ENCODE assay signal across 12 cellular contexts in genomic region chr6:158924499-158925455, GRCh38.
"Had no signal": no experiment of that assay in that cellular context is flagged by ENCODE, and none has a peak within 500 bp of the region (broad histone marks: within the 10 kb centered on the region; RNA-seq: fewer than 3 reads in every experiment).

No MANE protein-coding gene starts in this region.

- DNase-seq: activated CD4-positive, alpha-beta memory T cell treated with anti-CD3 and anti-CD28 coated beads for 36 hours; activated CD4-positive, alpha-beta T cell treated with anti-CD3 and anti-CD28 coated beads for 48 hours; activated naive CD4-positive, alpha-beta T cell treated with Interleukin-2 at 50 U/mL for 16 hours; activated T-cell treated with anti-CD3 and anti-CD28 coated beads, Interleukin-2, amount 50 U/mL, for 48 hours; left cardiac atrium; naive thymus-derived CD4-positive, alpha-beta T cell; stimulated activated CD4-positive, alpha-beta T cell treated with anti-CD3 and anti-CD28 coated beads, Interleukin-4, amount 100 ng/mL, for 4 hours; stimulated activated naive CD8-positive, alpha-beta T cell treated with anti-CD3 and anti-CD28 coated beads, Interleukin-15, Interleukin-2, amounts not matched to agents 100 U/mL and 50 U/mL, for 24 hours; T-helper 17 cell had no signal

- H3K36me3 Mint-ChIP-seq: activated CD4-positive, alpha-beta memory T cell treated with anti-CD3 and anti-CD28 coated beads for 36 hours; memory B cell had no signal

- H3K27me3 Mint-ChIP-seq: activated CD4-positive, alpha-beta memory T cell treated with anti-CD3 and anti-CD28 coated beads for 36 hours; memory B cell; T-helper 17 cell had no signal

- ATAC-seq: left cardiac atrium; naive thymus-derived CD4-positive, alpha-beta T cell; stimulated activated naive CD8-positive, alpha-beta T cell treated with anti-CD3 and anti-CD28 coated beads, Interleukin-15, Interleukin-2, amounts not matched to agents 100 U/mL and 50 U/mL, for 24 hours; T-helper 17 cell had no signal

- H3K4me1 ChIP-seq: prostate gland had no signal

- H3K36me3 ChIP-seq: prostate gland had no signal

- H3K4me3 Mint-ChIP-seq: activated CD4-positive, alpha-beta memory T cell treated with anti-CD3 and anti-CD28 coated beads for 36 hours; memory B cell; naive thymus-derived CD4-positive, alpha-beta T cell; neural crest cell; T-helper 17 cell had no signal

- H3K27ac Mint-ChIP-seq: activated CD4-positive, alpha-beta memory T cell treated with anti-CD3 and anti-CD28 coated beads for 36 hours; memory B cell; T-helper 17 cell had no signal

- H3K9me3 Mint-ChIP-seq: activated CD4-positive, alpha-beta memory T cell treated with anti-CD3 and anti-CD28 coated beads for 36 hours; neural crest cell had no signal

- H3K4me3 ChIP-seq: prostate gland had no signal

- H3K4me1 Mint-ChIP-seq: neural crest cell had no signal

- H3K27ac ChIP-seq: prostate gland had no signal

- H3K9me3 ChIP-seq: prostate gland had no signal
